Comparison of ENCODE assay signal across 16 cellular contexts in genomic region chr14:96926006-96926405, GRCh38.
"Had no signal": no experiment of that assay in that cellular context is flagged by ENCODE, and none has a peak within 500 bp of the region (broad histone marks: within the 10 kb centered on the region; RNA-seq: fewer than 3 reads in every experiment).

No MANE protein-coding gene starts in this region.

- H3K4me3 Mint-ChIP-seq: activated CD4-positive, alpha-beta T cell treated with anti-CD3 and anti-CD28 coated beads, Interleukin-2, amount 10 ng/mL, durations not matched to agents 24 days and 14 days; activated CD8-positive, alpha-beta T cell treated with anti-CD3 and anti-CD28 coated beads, Interleukin-2, amount 10 ng/mL, durations not matched to agents 7 days and 5 days; activated T-cell treated with anti-CD3 and anti-CD28 coated beads, Interleukin-2, amount 50 U/mL, for 4 hours; mesothelial cell of epicardium; neural crest cell; stimulated activated naive CD8-positive, alpha-beta T cell treated with anti-CD3 and anti-CD28 coated beads, Interleukin-15, amount 100 ng/mL, for 72 hours had no signal

- H3K4me1 Mint-ChIP-seq: activated CD4-positive, alpha-beta T cell treated with anti-CD3 and anti-CD28 coated beads, Interleukin-2, amount 10 ng/mL, durations not matched to agents 24 days and 14 days; mesothelial cell of epicardium; neural crest cell; stimulated activated naive CD8-positive, alpha-beta T cell treated with anti-CD3 and anti-CD28 coated beads, Interleukin-15, amount 100 ng/mL, for 72 hours had no signal

- DNase-seq: activated CD4-positive, alpha-beta T cell treated with anti-CD3 and anti-CD28 coated beads, Interleukin-2, amount 10 ng/mL, durations not matched to agents 24 days and 14 days; activated CD4-positive, CD25-positive, alpha-beta regulatory T cell; activated CD8-positive, alpha-beta T cell treated with anti-CD3 and anti-CD28 coated beads, Interleukin-2, amount 10 ng/mL, durations not matched to agents 7 days and 5 days; activated gamma-delta T cell; activated T-cell treated with anti-CD3 and anti-CD28 coated beads, Interleukin-2, amount 50 U/mL, for 4 hours; adrenal gland; foreskin keratinocyte; left colon; lower lobe of right lung; stimulated activated naive CD8-positive, alpha-beta T cell treated with anti-CD3 and anti-CD28 coated beads, Interleukin-15, amount 100 ng/mL, for 72 hours; T1000; trophoblast cell had no signal

- H3K27ac Mint-ChIP-seq: activated CD4-positive, alpha-beta T cell treated with anti-CD3 and anti-CD28 coated beads, Interleukin-2, amount 10 ng/mL, durations not matched to agents 24 days and 14 days; activated CD8-positive, alpha-beta T cell treated with anti-CD3 and anti-CD28 coated beads, Interleukin-2, amount 10 ng/mL, durations not matched to agents 7 days and 5 days; activated naive CD4-positive, alpha-beta T cell treated with anti-CD3 and anti-CD28 coated beads, Interleukin-2, amount 50 U/mL, for 72 hours; mesothelial cell of epicardium; progenitor cell of endocrine pancreas; stimulated activated naive CD8-positive, alpha-beta T cell treated with anti-CD3 and anti-CD28 coated beads, Interleukin-15, amount 100 ng/mL, for 72 hours had no signal

- H3K27me3 Mint-ChIP-seq: activated CD4-positive, alpha-beta T cell treated with anti-CD3 and anti-CD28 coated beads, Interleukin-2, amount 10 ng/mL, durations not matched to agents 24 days and 14 days; progenitor cell of endocrine pancreas; stimulated activated naive CD8-positive, alpha-beta T cell treated with anti-CD3 and anti-CD28 coated beads, Interleukin-15, amount 100 ng/mL, for 72 hours had no signal

- ATAC-seq: activated CD8-positive, alpha-beta T cell treated with anti-CD3 and anti-CD28 coated beads, Interleukin-2, amount 10 ng/mL, durations not matched to agents 7 days and 5 days; activated naive CD4-positive, alpha-beta T cell treated with anti-CD3 and anti-CD28 coated beads, Interleukin-2, amount 50 U/mL, for 72 hours; activated T-cell treated with anti-CD3 and anti-CD28 coated beads, Interleukin-2, amount 50 U/mL, for 4 hours; foreskin keratinocyte; left colon; lower lobe of right lung; stimulated activated naive CD8-positive, alpha-beta T cell treated with anti-CD3 and anti-CD28 coated beads, Interleukin-15, amount 100 ng/mL, for 72 hours had no signal
